18 cellular contexts compared by ENCODE assay signal in the genomic region with DNA sequence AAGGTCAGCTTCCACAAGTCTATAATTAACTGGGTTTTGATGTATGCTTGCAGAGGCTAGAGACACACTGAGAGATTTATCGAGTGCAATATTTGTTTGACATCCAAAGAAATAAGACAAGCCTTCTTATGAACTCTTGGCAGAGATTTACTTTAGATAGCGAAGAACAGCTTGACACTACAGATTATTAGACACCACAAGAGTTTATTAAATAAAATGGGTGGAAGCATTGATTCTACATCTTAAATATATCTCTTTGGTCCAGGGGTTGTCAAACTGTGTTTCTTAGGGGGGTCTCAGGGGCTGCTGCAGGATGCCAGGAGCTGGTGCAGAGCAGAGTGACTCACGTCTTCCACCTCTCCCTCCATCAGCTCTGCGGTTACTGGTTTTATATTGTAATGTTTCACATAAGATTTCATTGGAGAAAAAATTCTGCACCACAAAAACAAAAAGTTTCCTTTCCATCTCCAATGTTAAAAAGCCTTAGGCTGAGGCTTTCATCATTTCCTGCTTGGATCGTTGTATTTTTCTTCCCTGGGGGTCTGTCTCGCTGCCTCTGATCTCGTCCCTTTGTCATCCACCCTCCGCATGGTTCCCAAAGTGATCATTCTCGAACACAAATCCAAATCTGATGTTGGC.
DNase-seq lines count a peak whose midpoint lies in the region; ATAC-seq lines count a peak whose summit lies in the region.
"Had no signal": no experiment of that assay in that cellular context is flagged by ENCODE, and none has a peak within 500 bp of the region (broad histone marks: within the 10 kb centered on the region; RNA-seq: fewer than 3 reads in every experiment).

No MANE protein-coding gene starts in this region.

- H3K4me1 ChIP-seq in GM23248 (ENCODE audit: insufficient read depth) (no peaks in the 10 kb centered on the region), mesendoderm (ENCODE audit: control insufficient read depth, low read depth, low read length) (no peaks in the 10 kb centered on the region)
- H3K4me1 ChIP-seq: gastrocnemius medialis had no signal

- no peak overlapping the region for H3K23ac ChIP-seq in mesendoderm (ENCODE audit: low read length)

- H3K9me2 ChIP-seq in GM23248 (ENCODE audit: insufficient read depth): no peaks in the 10 kb centered on the region

- no peak overlapping the region for H3K4ac ChIP-seq in mesendoderm (ENCODE audit: low read depth, low read length)

- H3K79me2 ChIP-seq in GM23248 (ENCODE audit: insufficient read depth): no peaks in the 10 kb centered on the region
- H3K79me2 ChIP-seq in mesendoderm (ENCODE audit: control insufficient read depth, insufficient read depth, low read length): no peaks in the 10 kb centered on the region

- no peaks in the 10 kb centered on the region for H3F3A ChIP-seq in GM23248 (ENCODE audit: insufficient read depth)

- H3K9ac ChIP-seq in GM23248 (no peak overlapping the region), mesendoderm (ENCODE audit: low read length) (no peak overlapping the region)

- H3K27me3 ChIP-seq in GM23248 (replicated peaks; ENCODE audit: insufficient read depth): no peaks in the 10 kb centered on the region
- no peaks in the 10 kb centered on the region for H3K27me3 ChIP-seq in mesendoderm (ENCODE audit: insufficient read depth, low read length, poor library complexity)
- H3K27me3 ChIP-seq: gastrocnemius medialis had no signal

- no peaks in the 10 kb centered on the region for H3K9me3 ChIP-seq in GM23248 (ENCODE audit: low read depth)
- H3K9me3 ChIP-seq: gastrocnemius medialis had no signal

- no peak overlapping the region for H2AK5ac ChIP-seq in mesendoderm (ENCODE audit: low read length)

- CTCF ChIA-PET in activated CD4-positive, alpha-beta T cell treated with anti-CD3 and anti-CD28 coated beads for 36 hours (lab: Charles Lee): interaction anchor here (1.1 to 2.5 kb wide), 4 partner anchors 112 to 553 kb away, joined by 3 to 8 read pairs (median 6); no protein-coding TSS in a partner anchor

- no peak overlapping the region for H3K4me3 Mint-ChIP-seq in activated CD4-positive, alpha-beta T cell treated with anti-CD3 and anti-CD28 coated beads for 36 hours
- no peak overlapping the region for H3K4me3 Mint-ChIP-seq in activated naive CD8-positive, alpha-beta T cell treated with anti-CD3 and anti-CD28 coated beads, Interleukin-2, amount 50 U/mL, for 24 hours
- H3K4me3 Mint-ChIP-seq: CD14-positive monocyte; stimulated activated memory B cell treated with anti-CD40 and anti-IgM and Interleukin-4, amounts not matched to agents 10 μg/mL and 1 μg/mL and 100 μg/mL, for 72 hours; type B pancreatic cell had no signal

- WGBS in GM23248 (ENCODE audit: low coverage in 1 of 2, low lambda C conversion rate in 2 of 2, missing lambda C conversion rate in 2 of 2), 2 experiments: 75% methylated on average over 9 of the region's 9 CpGs
- no CpG with 5 or more reads among the region's 9 CpGs for WGBS in mesendoderm (ENCODE audit: extremely low coverage, insufficient coverage, low lambda C conversion rate)

- H2BK15ac ChIP-seq in mesendoderm (replicated peaks; ENCODE audit: low read depth): no peak overlapping the region

- H3K27me3 Mint-ChIP-seq in activated CD4-positive, alpha-beta T cell treated with anti-CD3 and anti-CD28 coated beads for 36 hours: no peaks in the 10 kb centered on the region
- H3K27me3 Mint-ChIP-seq in activated naive CD8-positive, alpha-beta T cell treated with anti-CD3 and anti-CD28 coated beads, Interleukin-2, amount 50 U/mL, for 24 hours: no peaks in the 10 kb centered on the region
- H3K27me3 Mint-ChIP-seq: stimulated activated memory B cell treated with anti-CD40 and anti-IgM and Interleukin-4, amounts not matched to agents 10 μg/mL and 1 μg/mL and 100 μg/mL, for 72 hours; type B pancreatic cell had no signal

- H4K8ac ChIP-seq in mesendoderm (ENCODE audit: low read depth, low read length): no peak overlapping the region

- no peaks in the 10 kb centered on the region for H3K79me1 ChIP-seq in mesendoderm (ENCODE audit: low read length)

- H3K36me3 Mint-ChIP-seq in activated CD4-positive, alpha-beta T cell treated with anti-CD3 and anti-CD28 coated beads for 36 hours (ENCODE audit: low read depth): no peaks in the 10 kb centered on the region
- no peaks in the 10 kb centered on the region for H3K36me3 Mint-ChIP-seq in activated naive CD8-positive, alpha-beta T cell treated with anti-CD3 and anti-CD28 coated beads, Interleukin-2, amount 50 U/mL, for 24 hours (ENCODE audit: low read depth)
- H3K36me3 Mint-ChIP-seq: CD14-positive monocyte; stimulated activated memory B cell treated with anti-CD40 and anti-IgM and Interleukin-4, amounts not matched to agents 10 μg/mL and 1 μg/mL and 100 μg/mL, for 72 hours; type B pancreatic cell had no signal

- no peak overlapping the region for H3K4me3 ChIP-seq in GM23248
- H3K4me3 ChIP-seq in mesendoderm (ENCODE audit: low read length): no peak overlapping the region
- H3K4me3 ChIP-seq: gastrocnemius medialis had no signal

- ATAC-seq in activated CD4-positive, alpha-beta T cell treated with anti-CD3 and anti-CD28 coated beads for 36 hours: no peak
- ATAC-seq in activated naive CD8-positive, alpha-beta T cell treated with anti-CD3 and anti-CD28 coated beads, Interleukin-2, amount 50 U/mL, for 24 hours: peak; percentile 63
- ATAC-seq in HG02642 (IDR thresholded peaks at IDR 0.05; ENCODE audit: poor library complexity, unreplicated experiment) (no peak), HG03108 (IDR thresholded peaks at IDR 0.05; ENCODE audit: unreplicated experiment) (no peak), GM18873 (IDR thresholded peaks at IDR 0.05; ENCODE audit: low FRiP score, unreplicated experiment) (no peak)
- ATAC-seq: gastrocnemius medialis; left ventricle myocardium superior; stimulated activated memory B cell treated with anti-CD40 and anti-IgM and Interleukin-4, amounts not matched to agents 10 μg/mL and 1 μg/mL and 100 μg/mL, for 72 hours had no signal

- H3K4me1 Mint-ChIP-seq in activated CD4-positive, alpha-beta T cell treated with anti-CD3 and anti-CD28 coated beads for 36 hours: peaks cover 19% of the 10 kb centered on the region
- H3K4me1 Mint-ChIP-seq in activated naive CD8-positive, alpha-beta T cell treated with anti-CD3 and anti-CD28 coated beads, Interleukin-2, amount 50 U/mL, for 24 hours: peaks cover 29% of the 10 kb centered on the region
- H3K4me1 Mint-ChIP-seq: CD14-positive monocyte; stimulated activated memory B cell treated with anti-CD40 and anti-IgM and Interleukin-4, amounts not matched to agents 10 μg/mL and 1 μg/mL and 100 μg/mL, for 72 hours had no signal

- no peak overlapping the region for H2BK5ac ChIP-seq in mesendoderm (ENCODE audit: low read length)

- no peak overlapping the region for H3K4me2 ChIP-seq in GM23248 (ENCODE audit: unreplicated experiment)
- no peak overlapping the region for H3K4me2 ChIP-seq in mesendoderm (ENCODE audit: low read length)

- no peak overlapping the region for H3K18ac ChIP-seq in mesendoderm (ENCODE audit: low read length)

- H3K27ac Mint-ChIP-seq in activated CD4-positive, alpha-beta T cell treated with anti-CD3 and anti-CD28 coated beads for 36 hours: peak overlapping the region; percentile 40
- peak overlapping the region; percentile 72 for H3K27ac Mint-ChIP-seq in activated naive CD8-positive, alpha-beta T cell treated with anti-CD3 and anti-CD28 coated beads, Interleukin-2, amount 50 U/mL, for 24 hours
- H3K27ac Mint-ChIP-seq: CD14-positive monocyte; stimulated activated memory B cell treated with anti-CD40 and anti-IgM and Interleukin-4, amounts not matched to agents 10 μg/mL and 1 μg/mL and 100 μg/mL, for 72 hours; type B pancreatic cell had no signal

- H4K20me1 ChIP-seq in GM23248 (ENCODE audit: insufficient read depth): no peaks in the 10 kb centered on the region

- H3K36me3 ChIP-seq in GM23248 (ENCODE audit: low read depth) (no peaks in the 10 kb centered on the region), mesendoderm (ENCODE audit: control insufficient read depth, insufficient read depth, low read length) (no peaks in the 10 kb centered on the region)
- H3K36me3 ChIP-seq: gastrocnemius medialis, WERI-Rb-1 had no signal

- no peak overlapping the region for H2BK120ac ChIP-seq in mesendoderm (ENCODE audit: low read depth, low read length)

- intact Hi-C loops in activated CD4-positive, alpha-beta T cell treated with anti-CD3 and anti-CD28 coated beads for 36 hours (cut with DNase I, micrococcal nuclease): no loop called here

- H2AFZ ChIP-seq in GM23248: 0 out of 2 replicates have a peak overlapping the region, but pooled peaks have one; percentile 16

- H3K27ac ChIP-seq in GM23248 (no peak overlapping the region), mesendoderm (ENCODE audit: low read depth, low read length) (no peak overlapping the region)
- H3K27ac ChIP-seq: 22Rv1, gastrocnemius medialis, WERI-Rb-1 had no signal

- in situ Hi-C loops in GM23248 (cut with MboI): no loop called here

- H3K56ac ChIP-seq in mesendoderm (ENCODE audit: low read length): no peak overlapping the region

- H4K5ac ChIP-seq in mesendoderm (ENCODE audit: low read length): no peak overlapping the region

- peak; percentile 44 for DNase-seq in activated CD4-positive, alpha-beta T cell treated with anti-CD3 and anti-CD28 coated beads for 36 hours
- DNase-seq in activated CD4-positive, alpha-beta T cell treated with anti-CD3 and anti-CD28 coated beads, Interleukin-2, amount 50 U/mL, for 1 hour: no peak
- no peak for DNase-seq in GM23248
- DNase-seq in activated naive CD8-positive, alpha-beta T cell treated with anti-CD3 and anti-CD28 coated beads, Interleukin-2, amount 50 U/mL, for 24 hours: peak; percentile 21
- DNase-seq in mesendoderm: peak; percentile 71
- DNase-seq: activated CD8-positive, alpha-beta memory T cell treated with anti-CD3 and anti-CD28 coated beads, Interleukin-2, amount 50 U/mL, for 48 hours; gastrocnemius medialis; left ventricle myocardium superior; NCI-H1436 treated with DMSO at 0.1 percent for 48 hours; NCI-H226; WERI-Rb-1 had no signal

- POLR2A ChIA-PET in activated CD4-positive, alpha-beta T cell treated with anti-CD3 and anti-CD28 coated beads for 36 hours (lab: Charles Lee): no interaction called here

- H3K9me3 Mint-ChIP-seq in activated CD4-positive, alpha-beta T cell treated with anti-CD3 and anti-CD28 coated beads for 36 hours (ENCODE audit: low read depth): peaks cover 9% of the 10 kb centered on the region
- H3K9me3 Mint-ChIP-seq in activated naive CD8-positive, alpha-beta T cell treated with anti-CD3 and anti-CD28 coated beads, Interleukin-2, amount 50 U/mL, for 24 hours: no peaks in the 10 kb centered on the region
- H3K9me3 Mint-ChIP-seq: stimulated activated memory B cell treated with anti-CD40 and anti-IgM and Interleukin-4, amounts not matched to agents 10 μg/mL and 1 μg/mL and 100 μg/mL, for 72 hours; type B pancreatic cell had no signal

Comparison
In these comparisons a context has a peak if more than half of its experiments do, and no peak if none do; other contexts are left out.
1. DNase-seq: peak in activated CD4-positive, alpha-beta T cell treated with anti-CD3 and anti-CD28 coated beads for 36 hours (single experiment), activated naive CD8-positive, alpha-beta T cell treated with anti-CD3 and anti-CD28 coated beads, Interleukin-2, amount 50 U/mL, for 24 hours (single experiment) and mesendoderm (single experiment); none in activated CD4-positive, alpha-beta T cell treated with anti-CD3 and anti-CD28 coated beads, Interleukin-2, amount 50 U/mL, for 1 hour (single experiment) and GM23248 (single experiment).